In genomic region chr15:68318008-68318835, GRCh38 we compare ENCODE assay signal across 20 cellular contexts.
"Had no signal": no experiment of that assay in that cellular context is flagged by ENCODE, and none has a peak within 500 bp of the region (broad histone marks: within the 10 kb centered on the region; RNA-seq: fewer than 3 reads in every experiment).

No MANE protein-coding gene starts in this region.

- H3K4me3 Mint-ChIP-seq: activated CD4-positive, alpha-beta memory T cell treated with anti-CD3 and anti-CD28 coated beads for 36 hours; activated naive CD8-positive, alpha-beta T cell; activated T-cell treated with anti-CD3 and anti-CD28 coated beads, Interleukin-2, amount 50 U/mL, for 24 hours; memory B cell; T-cell had no signal

- H3K27me3 Mint-ChIP-seq: activated T-cell treated with anti-CD3 and anti-CD28 coated beads, Interleukin-2, amount 50 U/mL, for 24 hours had no signal

- ATAC-seq: activated CD4-positive, CD25-positive, alpha-beta regulatory T cell treated with anti-CD3 and anti-CD28 coated beads, Interleukin-2, amount 50 U/mL, for 24 hours; esophagus mucosa; naive thymus-derived CD8-positive, alpha-beta T cell; right cardiac atrium; T-cell had no signal

- H3K27me3 ChIP-seq: upper lobe of left lung had no signal

- H3K9me3 Mint-ChIP-seq: activated CD4-positive, alpha-beta memory T cell treated with anti-CD3 and anti-CD28 coated beads for 36 hours; activated T-cell treated with anti-CD3 and anti-CD28 coated beads, Interleukin-2, amount 50 U/mL, for 24 hours; memory B cell; naive thymus-derived CD8-positive, alpha-beta T cell; T-cell had no signal

- H3K9me3 ChIP-seq: left ventricle myocardium inferior, prostate gland, upper lobe of left lung had no signal

- H3K4me1 ChIP-seq: prostate gland, upper lobe of left lung had no signal

- H3K27ac Mint-ChIP-seq: activated CD4-positive, alpha-beta memory T cell treated with anti-CD3 and anti-CD28 coated beads for 36 hours; activated naive CD8-positive, alpha-beta T cell; activated T-cell treated with anti-CD3 and anti-CD28 coated beads, Interleukin-2, amount 50 U/mL, for 24 hours; memory B cell; T-cell had no signal

- H3K4me3 ChIP-seq: left ventricle myocardium inferior, prostate gland, upper lobe of left lung had no signal

- H3K36me3 ChIP-seq: prostate gland, upper lobe of left lung had no signal

- H3K27ac ChIP-seq: left ventricle myocardium inferior, prostate gland, upper lobe of left lung had no signal

- DNase-seq: activated CD4-positive, alpha-beta memory T cell treated with anti-CD3 and anti-CD28 coated beads for 36 hours; activated T-cell treated with anti-CD3 and anti-CD28 coated beads, Interleukin-2, amount 50 U/mL, for 24 hours; anterior cingulate cortex; left ventricle myocardium inferior; occipital lobe; small intestine; stimulated activated CD4-positive, alpha-beta T cell treated with anti-CD3 and anti-CD28 coated beads, Interleukin-4, amount 100 ng/mL, for 4 hours; stimulated activated CD8-positive, alpha-beta memory T cell treated with anti-CD3 and anti-CD28 coated beads, Interleukin-4, amount 100 ng/mL, for 48 hours; stimulated activated naive CD4-positive, alpha-beta T cell treated with Interleukin-2 at 50 U/mL for 16 hours; substantia nigra; T-cell; T-helper 9 cell; upper lobe of left lung had no signal

- H3K36me3 Mint-ChIP-seq: activated CD4-positive, alpha-beta memory T cell treated with anti-CD3 and anti-CD28 coated beads for 36 hours; activated naive CD8-positive, alpha-beta T cell; memory B cell; naive thymus-derived CD8-positive, alpha-beta T cell; T-cell had no signal
